Comparison of ENCODE assay signal across 25 cellular contexts in the genomic region with DNA sequence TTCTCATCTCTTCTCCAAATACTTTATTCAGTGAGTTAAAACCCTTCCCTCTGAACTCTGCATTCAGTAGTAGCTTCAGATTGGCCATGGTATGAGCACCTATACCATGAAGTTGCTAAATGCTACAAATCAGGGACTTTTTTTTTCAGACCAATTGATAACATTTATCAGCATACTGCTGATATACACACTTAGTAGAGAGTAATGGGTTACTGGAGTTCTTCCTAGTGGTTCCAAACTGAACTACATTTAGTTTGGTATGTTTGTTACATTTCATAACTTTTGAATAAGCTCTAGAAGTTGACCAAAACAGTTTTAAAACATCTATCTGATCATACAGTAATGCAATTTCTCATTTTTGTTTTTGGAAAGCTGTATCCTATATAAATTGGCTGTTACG.
"Had no signal": no experiment of that assay in that cellular context is flagged by ENCODE, and none has a peak within 500 bp of the region (broad histone marks: within the 10 kb centered on the region; RNA-seq: fewer than 3 reads in every experiment).

No MANE protein-coding gene starts in this region.

- H3K36me3 ChIP-seq: esophagus muscularis mucosa, gastrocnemius medialis, left ventricle myocardium inferior, lower lobe of right lung, right lobe of liver, spleen, thoracic aorta, transverse colon had no signal

- H3K4me3 Mint-ChIP-seq: memory B cell; natural killer cell treated with Interleukin-12 subunit alpha and Interleukin-12 subunit beta and Interleukin-15 and Interleukin-18, amount 100 ng/mL, for 72 hours; stimulated activated naive B cell treated with anti-CD40 and anti-IgM and Interleukin-4, amounts not matched to agents 10 μg/mL and 1 μg/mL and 100 μg/mL, for 72 hours; stimulated activated naive CD8-positive, alpha-beta T cell treated with anti-CD3 and anti-CD28 coated beads, Interleukin-15, amount 100 ng/mL, for 72 hours had no signal

- H3K27me3 Mint-ChIP-seq: memory B cell; natural killer cell treated with Interleukin-12 subunit alpha and Interleukin-12 subunit beta and Interleukin-15 and Interleukin-18, amount 100 ng/mL, for 72 hours; stimulated activated naive B cell treated with anti-CD40 and anti-IgM and Interleukin-4, amounts not matched to agents 10 μg/mL and 1 μg/mL and 100 μg/mL, for 72 hours; stimulated activated naive CD8-positive, alpha-beta T cell treated with anti-CD3 and anti-CD28 coated beads, Interleukin-15, amount 100 ng/mL, for 72 hours had no signal

- H3K9me3 ChIP-seq: esophagus muscularis mucosa, gastrocnemius medialis, left ventricle myocardium inferior, lower lobe of right lung, psoas muscle, right lobe of liver, thoracic aorta, transverse colon had no signal

- H3K4me1 Mint-ChIP-seq: memory B cell; stimulated activated naive B cell treated with anti-CD40 and anti-IgM and Interleukin-4, amounts not matched to agents 10 μg/mL and 1 μg/mL and 100 μg/mL, for 72 hours; stimulated activated naive CD8-positive, alpha-beta T cell treated with anti-CD3 and anti-CD28 coated beads, Interleukin-15, amount 100 ng/mL, for 72 hours had no signal

- H3K27ac Mint-ChIP-seq: memory B cell; natural killer cell treated with Interleukin-12 subunit alpha and Interleukin-12 subunit beta and Interleukin-15 and Interleukin-18, amount 100 ng/mL, for 72 hours; stimulated activated naive B cell treated with anti-CD40 and anti-IgM and Interleukin-4, amounts not matched to agents 10 μg/mL and 1 μg/mL and 100 μg/mL, for 72 hours had no signal

- H3K9ac ChIP-seq: parathyroid adenoma had no signal

- H3K27me3 ChIP-seq: esophagus muscularis mucosa, gastrocnemius medialis, right lobe of liver, spleen, transverse colon had no signal

- H3K4me3 ChIP-seq: dorsolateral prefrontal cortex, esophagus muscularis mucosa, gastrocnemius medialis, left ventricle myocardium inferior, lower lobe of right lung, psoas muscle, right lobe of liver, spleen, thoracic aorta, transverse colon had no signal

- DNase-seq: cortex of kidney; dorsolateral prefrontal cortex; effector CD8-positive, alpha-beta T cell; gastrocnemius medialis; kidney; left cardiac atrium; left ventricle myocardium inferior; lower lobe of right lung; midbrain; psoas muscle; retina; right lobe of liver; spleen; stimulated activated CD4-positive, alpha-beta T cell treated with anti-CD3 and anti-CD28 coated beads, Interleukin-15, amount 100 ng/mL, for 24 hours; stimulated activated CD4-positive, alpha-beta T cell treated with anti-CD3 and anti-CD28 coated beads, Interleukin-1b, Interleukin-23, amount 100 ng/mL, for 48 hours; stimulated activated CD4-positive, alpha-beta T cell treated with anti-CD3 and anti-CD28 coated beads, Interleukin-4, amount 100 ng/mL, for 24 hours; stimulated activated naive B cell treated with anti-CD40 and anti-IgM and Interleukin-4, amounts not matched to agents 10 μg/mL and 1 μg/mL and 100 μg/mL, for 72 hours; stimulated activated naive CD8-positive, alpha-beta T cell treated with anti-CD3 and anti-CD28 coated beads, Interleukin-15, amount 100 ng/mL, for 72 hours; transverse colon had no signal

- H3K4me1 ChIP-seq: esophagus muscularis mucosa, gastrocnemius medialis, left ventricle myocardium inferior, lower lobe of right lung, parathyroid adenoma, psoas muscle, right lobe of liver, spleen, transverse colon had no signal

- H3K36me3 Mint-ChIP-seq: memory B cell; natural killer cell treated with Interleukin-12 subunit alpha and Interleukin-12 subunit beta and Interleukin-15 and Interleukin-18, amount 100 ng/mL, for 72 hours; stimulated activated naive B cell treated with anti-CD40 and anti-IgM and Interleukin-4, amounts not matched to agents 10 μg/mL and 1 μg/mL and 100 μg/mL, for 72 hours had no signal

- H3K27ac ChIP-seq: dorsolateral prefrontal cortex, epithelial cell of prostate, esophagus muscularis mucosa, gastrocnemius medialis, left ventricle myocardium inferior, lower lobe of right lung, parathyroid adenoma, psoas muscle, right lobe of liver, spleen, thoracic aorta, transverse colon had no signal

- H3K79me2 ChIP-seq: parathyroid adenoma had no signal

- H2AFZ ChIP-seq: parathyroid adenoma had no signal

- H3K9me3 Mint-ChIP-seq: natural killer cell treated with Interleukin-12 subunit alpha and Interleukin-12 subunit beta and Interleukin-15 and Interleukin-18, amount 100 ng/mL, for 72 hours; stimulated activated naive CD8-positive, alpha-beta T cell treated with anti-CD3 and anti-CD28 coated beads, Interleukin-15, amount 100 ng/mL, for 72 hours had no signal
